In genomic region chr14:79596531-79596930, GRCh38 we compare ENCODE assay signal across 18 cellular contexts.
A peak's percentile ranks its signal among the peaks of the same experiment; 100 is the strongest.
DNase-seq lines count a peak whose midpoint lies in the region; ATAC-seq and TF ChIP-seq lines count a peak whose summit lies in the region.
"Had no signal": no experiment of that assay in that cellular context is flagged by ENCODE, and none has a peak within 500 bp of the region (broad histone marks: within the 10 kb centered on the region; RNA-seq: fewer than 3 reads in every experiment).

No MANE protein-coding gene starts in this region.

- no peaks in the 10 kb centered on the region for H3K9me2 ChIP-seq in PC-3 (replicated peaks; ENCODE audit: low read length)

- intact Hi-C loops in PC-3 (cut with micrococcal nuclease), result no loop called here

- peak; percentile 60 for ATAC-seq in PC-3

- TF ChIP-seq CTCF in PC-3 (conservative IDR thresholded peaks at IDR 0.05; ENCODE audit: low read depth, low read length) (no peak), fibroblast of lung (conservative IDR thresholded peaks at IDR 0.05 in 1 of 2, IDR thresholded peaks at IDR 0.05 in 1 of 2; ENCODE audit: low read depth in 1 of 2, low read length in 2 of 2) (no peak)

- CTCF ChIA-PET in PC-3 (lab: Charles Lee), result no interaction called here

- DNase-seq in ELF-1 (ENCODE audit: low read depth, low spot score), result peak; percentile 39
- peak; percentile 56 for DNase-seq in PC-3
- DNase-seq in fibroblast of lung (ENCODE audit: low read depth in 2 of 2), result peak; percentile 49 to 95
- peak; percentile 40 for DNase-seq in renal cortical epithelial cell (ENCODE audit: low read depth)
- no peak for DNase-seq in DMS53 (lab: John Stamatoyannopoulos, UW)
- DNase-seq in UCSD-AML1 (lab: John Stamatoyannopoulos, UW; ENCODE audit: unreplicated experiment), result no peak
- DNase-seq in OCI-M1 (lab: John Stamatoyannopoulos, UW), result no peak
- no peak for DNase-seq in NCI-H146 (lab: John Stamatoyannopoulos, UW)
- DNase-seq: activated CD4-positive, alpha-beta T cell treated with anti-CD3 and anti-CD28 coated beads, Interleukin-2, amount 10 ng/mL, durations not matched to agents 7 days and 5 days; activated naive CD4-positive, alpha-beta T cell treated with anti-CD3 and anti-CD28 coated beads for 36 hours; activated T-cell treated with anti-CD3 and anti-CD28 coated beads for 4 hours; CD4-positive, CD25-positive, alpha-beta regulatory T cell; DMS79; erythroblast; NCI-H2029 treated with DMSO at 0.1 percent for 48 hours; NCI-H524 treated with DMSO at 0.1 percent for 48 hours; stimulated activated naive CD4-positive, alpha-beta T cell had no signal

- POLR2A ChIA-PET in PC-3 (lab: Charles Lee; ENCODE audit: unreplicated experiment), result no interaction called here

- no peaks in the 10 kb centered on the region; the same call in 1 of the 2 replicates for H3K9me3 ChIP-seq in PC-3 (ENCODE audit: low read length)
- H3K9me3 ChIP-seq in fibroblast of lung (ENCODE audit: control insufficient read depth, insufficient read depth, low read depth, low read length), result no peaks in the 10 kb centered on the region

- H3K4me1 ChIP-seq in PC-3 (ENCODE audit: insufficient read depth, low read length) (no peaks in the 10 kb centered on the region), fibroblast of lung (ENCODE audit: control insufficient read depth, extremely low read depth, insufficient read depth, low read length) (peaks cover 3% of the 10 kb centered on the region)

- no peak overlapping the region for H3K4me3 ChIP-seq in PC-3 (ENCODE audit: low read length)
- H3K4me3 ChIP-seq in fibroblast of lung (replicated peaks in 1 of 4; ENCODE audit: control extremely low read depth in 1 of 4, insufficient read depth in 1 of 4, low read depth in 3 of 4, low read length in 4 of 4), result no peak overlapping the region
- H3K4me3 ChIP-seq: SK-N-MC had no signal

- no peak overlapping the region for H3K9ac ChIP-seq in PC-3 (ENCODE audit: low read length)
- no peak overlapping the region for H3K9ac ChIP-seq in fibroblast of lung (ENCODE audit: insufficient read depth, low read length)

- H3K27ac ChIP-seq in PC-3 (ENCODE audit: low read length), result no peak overlapping the region
- peak overlapping the region; percentile 35 for H3K27ac ChIP-seq in fibroblast of lung (ENCODE audit: insufficient read depth, low read length)
- H3K27ac ChIP-seq: SK-N-MC had no signal

- H4K20me1 ChIP-seq in PC-3 (ENCODE audit: low read length) (no peaks in the 10 kb centered on the region), fibroblast of lung (ENCODE audit: control insufficient read depth, extremely low read depth, insufficient read depth, low read length) (no peaks in the 10 kb centered on the region)

- H2AFZ ChIP-seq in PC-3 (ENCODE audit: low read length), result no peak overlapping the region
- no peak overlapping the region for H2AFZ ChIP-seq in fibroblast of lung (ENCODE audit: low read length)

- H3K27me3 ChIP-seq in PC-3 (ENCODE audit: low read length) (no peaks in the 10 kb centered on the region), fibroblast of lung (ENCODE audit: control insufficient read depth, insufficient read depth, low read length) (no peaks in the 10 kb centered on the region)

- no peaks in the 10 kb centered on the region for H3K36me3 ChIP-seq in PC-3 (ENCODE audit: low read depth, low read length)
- no peaks in the 10 kb centered on the region for H3K36me3 ChIP-seq in fibroblast of lung (ENCODE audit: control insufficient read depth, insufficient read depth, low read length)

- no peaks in the 10 kb centered on the region for H3F3A ChIP-seq in PC-3 (ENCODE audit: low read length, unreplicated experiment)

- H3K4me2 ChIP-seq in PC-3 (ENCODE audit: low read length), result no peak overlapping the region
- no peak overlapping the region for H3K4me2 ChIP-seq in fibroblast of lung (ENCODE audit: extremely low read depth, insufficient read depth, low read length)

- no TSS peak for BruUV-seq in PC-3 (replicated peaks; lab: Mats Ljungman, UMichigan)

- H3K79me2 ChIP-seq in PC-3 (ENCODE audit: low read length), result no peaks in the 10 kb centered on the region
- H3K79me2 ChIP-seq in fibroblast of lung (ENCODE audit: control insufficient read depth, insufficient read depth, low read length), result no peaks in the 10 kb centered on the region

Comparison
In these comparisons a context has a peak if more than half of its experiments do, and no peak if none do; other contexts are left out.
1. DNase-seq: peak in ELF-1 (single experiment), PC-3 (single experiment), fibroblast of lung (2 of 2) and renal cortical epithelial cell (single experiment); none in DMS53 (single experiment), UCSD-AML1 (single experiment), OCI-M1 (single experiment) and NCI-H146 (single experiment).